9 cellular contexts compared by ENCODE assay signal in the genomic region with DNA sequence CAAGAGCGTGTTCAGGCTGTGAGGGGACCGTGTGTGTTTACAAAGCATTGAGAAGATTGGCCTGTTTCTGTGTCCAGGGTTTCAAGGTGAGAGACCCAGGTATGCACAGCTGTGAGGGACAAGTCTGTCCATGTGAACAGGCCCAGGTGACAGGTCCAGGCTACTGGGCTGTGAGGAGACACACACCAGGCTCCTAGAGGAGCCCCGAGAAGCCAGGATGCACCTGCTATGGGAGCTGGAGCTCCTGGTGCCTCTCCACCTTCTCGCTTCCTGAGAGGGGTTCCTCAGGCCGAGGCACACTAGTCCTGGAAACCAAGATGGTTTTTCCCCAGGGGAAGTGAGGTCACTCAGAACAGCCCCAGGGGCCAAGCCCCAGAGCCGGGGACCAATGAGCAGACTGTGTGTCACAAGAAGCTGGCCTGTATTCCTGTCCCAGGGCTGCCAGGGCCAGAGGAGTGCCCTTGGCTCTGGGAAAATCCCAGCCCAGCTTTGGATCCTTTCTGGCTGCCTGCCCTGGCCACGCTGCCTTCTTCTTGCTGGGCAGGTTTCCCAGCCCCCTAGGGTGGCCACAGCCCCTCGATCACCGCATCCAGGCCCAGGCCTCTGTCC.
DNase-seq lines count a peak whose midpoint lies in the region; ATAC-seq, FAIRE-seq and TF ChIP-seq lines count a peak whose summit lies in the region.
"Had no signal": no experiment of that assay in that cellular context is flagged by ENCODE, and none has a peak within 500 bp of the region (broad histone marks: within the 10 kb centered on the region; RNA-seq: fewer than 3 reads in every experiment).

No MANE protein-coding gene starts in this region.

- H3K27ac ChIP-seq in smooth muscle cell (ENCODE audit: low read depth) = peak overlapping the region; percentile 56
- H3K27ac ChIP-seq: cardiac muscle cell had no signal

- peak overlapping the region; percentile 35 for H3K9ac ChIP-seq in smooth muscle cell (ENCODE audit: low read depth)

- no peak overlapping the region for H3K4me2 ChIP-seq in smooth muscle cell

- no peak overlapping the region for H3K4me3 ChIP-seq in smooth muscle cell
- H3K4me3 ChIP-seq: cardiac muscle cell had no signal

- no peaks in the 10 kb centered on the region for H3K9me3 ChIP-seq in smooth muscle cell (replicated peaks; ENCODE audit: low read depth)

- intact Hi-C loops in head of caudate nucleus (cut with DNase I) = loop anchor here (10.0 kb wide), 1 partner anchor 69 kb away; no protein-coding TSS in a partner anchor

- H3K79me2 ChIP-seq in smooth muscle cell (ENCODE audit: low read depth) = peaks cover 9% of the 10 kb centered on the region

- no peaks in the 10 kb centered on the region for H4K20me1 ChIP-seq in smooth muscle cell (ENCODE audit: low read depth)

- no peak overlapping the region for H2AFZ ChIP-seq in smooth muscle cell (ENCODE audit: low read depth)

- DNase-seq in GM19240 (ENCODE audit: insufficient read length, low spot score) (peak; percentile 58), RCC 7860 (ENCODE audit: low spot score) (peak; percentile 89), head of caudate nucleus (peak in 31 of 42 donors; percentile 15 to 83 (median 58)), smooth muscle cell (lab: John Stamatoyannopoulos, UW; ENCODE audit: unreplicated experiment) (no peak), GDM1 (lab: John Stamatoyannopoulos, UW) (no peak)

- no peak for TF ChIP-seq CTCF in smooth muscle cell (IDR thresholded peaks at IDR 0.05; ENCODE audit: borderline replicate concordance, insufficient read depth, poor library complexity, severe bottlenecking)

- peak; percentile 59 for FAIRE-seq in RCC 7860 (lab: Jason Lieb, UNC)

- H3K36me3 ChIP-seq in smooth muscle cell (ENCODE audit: low read depth) = no peaks in the 10 kb centered on the region
- H3K36me3 ChIP-seq: cardiac muscle cell had no signal

- peaks cover 7% of the 10 kb centered on the region for H3K4me1 ChIP-seq in smooth muscle cell (ENCODE audit: low read depth)

- no peaks in the 10 kb centered on the region for H3K27me3 ChIP-seq in smooth muscle cell (ENCODE audit: low read depth)
- H3K27me3 ChIP-seq: cardiac muscle cell had no signal

- ATAC-seq in HG03095 (IDR thresholded peaks at IDR 0.05; ENCODE audit: unreplicated experiment) = no peak
- ATAC-seq in HG03280 (IDR thresholded peaks at IDR 0.05; ENCODE audit: unreplicated experiment) = no peak
- ATAC-seq in HG03139 (IDR thresholded peaks at IDR 0.05; ENCODE audit: unreplicated experiment) = no peak

- WGBS in smooth muscle cell (ENCODE audit: low lambda C conversion rate) = 80% methylated on average over 9 of the region's 9 CpGs

- H3F3A ChIP-seq in smooth muscle cell (ENCODE audit: low read depth) = peaks cover 5% of the 10 kb centered on the region

Comparison
In these comparisons a context has a peak if more than half of its experiments do, and no peak if none do; other contexts are left out.
1. DNase-seq: peak in GM19240 (single experiment), RCC 7860 (single experiment) and head of caudate nucleus (31 of 42); none in smooth muscle cell (single experiment) and GDM1 (single experiment).